ENCODE assay signal across 11 cellular contexts in the genomic region with DNA sequence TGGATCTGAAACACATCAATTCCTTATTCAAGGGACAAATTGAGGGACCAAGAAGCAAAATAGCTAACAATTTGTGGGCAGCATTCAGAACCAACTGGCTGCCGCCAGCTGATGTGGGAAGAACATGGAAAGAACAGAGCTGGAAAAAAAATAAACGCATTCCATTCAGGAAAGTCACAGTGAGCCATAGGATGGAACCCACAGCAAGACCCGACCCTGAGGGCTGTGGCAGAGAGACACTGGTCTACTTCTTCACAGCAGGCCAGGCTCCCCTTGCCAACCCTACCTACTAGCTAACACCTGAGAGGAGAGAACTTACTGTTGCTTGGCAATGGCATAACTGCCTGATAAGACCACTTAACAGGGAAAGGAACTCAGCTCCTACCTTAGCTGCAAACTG.
DNase-seq lines count a peak whose midpoint lies in the region; ATAC-seq, FAIRE-seq and TF ChIP-seq lines count a peak whose summit lies in the region.
"Had no signal": no experiment of that assay in that cellular context is flagged by ENCODE, and none has a peak within 500 bp of the region (broad histone marks: within the 10 kb centered on the region; RNA-seq: fewer than 3 reads in every experiment).

No MANE protein-coding gene starts in this region.

- DNase-seq in heart left ventricle (no peak), right cardiac atrium (no peak), GM12878 (ENCODE audit: low read depth, low spot score) (no peak), kidney glomerular epithelial cell (lab: John Stamatoyannopoulos, UW) (peak; percentile 58), GM10248 (ENCODE audit: extremely low spot score) (no peak), KG1 (lab: John Stamatoyannopoulos, UW) (no peak)
- no peak for DNase-seq in effector memory CD8-positive, alpha-beta T cell
- no peak for DNase-seq in activated CD8-positive, alpha-beta memory T cell treated with anti-CD3 and anti-CD28 coated beads, Interleukin-2, amount 50 U/mL, for 48 hours
- DNase-seq: activated CD4-positive, CD25-positive, alpha-beta regulatory T cell; AML-193; colonic mucosa had no signal

- H3K27me3 Mint-ChIP-seq in effector memory CD8-positive, alpha-beta T cell, result no peaks in the 10 kb centered on the region

- intact Hi-C loops in heart left ventricle (cut with DNase I) (no loop called here), right cardiac atrium (cut with DNase I) (no loop called here), GM12878 (cut with micrococcal nuclease; ENCODE audit: unreplicated experiment) (no loop called here)

- no peak for TF ChIP-seq RAD21 in GM12878 (IDR thresholded peaks at IDR 0.05; ENCODE audit: insufficient read depth, low read depth, low read length)

- H3K4me3 ChIP-seq in heart left ventricle (no peak overlapping the region), right cardiac atrium (ENCODE audit: low read length) (no peak overlapping the region), GM12878 (no peak overlapping the region)
- H3K4me3 ChIP-seq: colonic mucosa had no signal

- H3K4me2 ChIP-seq in GM12878 (ENCODE audit: control insufficient read depth, insufficient read depth), result no peak overlapping the region

- H3K9ac ChIP-seq in GM12878 (ENCODE audit: control insufficient read depth, insufficient read depth, low read length), result no peak overlapping the region

- RAD21 ChIA-PET in GM12878 (lab: Charles Lee; ENCODE audit: unreplicated experiment), result interaction anchor here (0.7 to 1.4 kb wide), 4 partner anchors 12 to 145 kb away, joined by 3 read pairs; no protein-coding TSS in a partner anchor

- CTCF ChIA-PET in GM12878 (lab: Yijun Ruan, JAX), result interaction anchor here (0.7 to 1.7 kb wide), 5 partner anchors 12 to 137 kb away, joined by 3 to 5 read pairs (median 3); a partner anchor contains a TSS
- CTCF ChIA-PET in GM10248 (lab: Yijun Ruan, JAX), result interaction anchor here (1.1 to 1.3 kb wide), 4 partner anchors 9 to 32 kb away, joined by 3 to 4 read pairs (median 3); no protein-coding TSS in a partner anchor

- H3K4me1 Mint-ChIP-seq in effector memory CD8-positive, alpha-beta T cell (ENCODE audit: low read depth in 2 of 2), result peaks cover 30 to 69% of the 10 kb centered on the region in 2 donors

- no peak for TF ChIP-seq CTCF in heart left ventricle (IDR thresholded peaks at IDR 0.05)
- no peak for TF ChIP-seq CTCF in GM12878 (IDR thresholded peaks at IDR 0.05 in 2 of 3, conservative IDR thresholded peaks at IDR 0.05 in 1 of 3; ENCODE audit: control insufficient read depth in 2 of 3, extremely low read depth in 1 of 3, insufficient read depth in 1 of 3, low read depth in 3 of 3, low read length in 3 of 3)
- TF ChIP-seq CTCF in GM10248 (IDR thresholded peaks at IDR 0.05; ENCODE audit: control extremely low read depth, extremely low read depth, low read depth, missing control alignments), result no peak

- H3K27me3 ChIP-seq in heart left ventricle, result no peaks in the 10 kb centered on the region
- H3K27me3 ChIP-seq in right cardiac atrium (ENCODE audit: control insufficient read depth, insufficient read depth), result no peaks in the 10 kb centered on the region
- H3K27me3 ChIP-seq in GM12878 (replicated peaks in 1 of 2; ENCODE audit: control insufficient read depth in 2 of 2, insufficient read depth in 2 of 2, low read length in 1 of 2), result no peaks in the 10 kb centered on the region
- H3K27me3 ChIP-seq: colonic mucosa had no signal

- TF ChIP-seq EP300 in GM12878 (IDR thresholded peaks at IDR 0.05; ENCODE audit: borderline replicate concordance in 1 of 2, control insufficient read depth in 1 of 2, low read depth in 2 of 2, low read length in 2 of 2), result no peak

- in situ Hi-C loops in GM12878 (cut with MboI), result no loop called here

- WGBS in heart left ventricle, 4 donors, result 44 to 64% (median 58%) methylated on average over 3 of the region's 3 CpGs
- WGBS in right cardiac atrium, result 59% methylated on average over 3 of the region's 3 CpGs
- 96% methylated on average over 3 of the region's 3 CpGs for WGBS in GM12878 (ENCODE audit: insufficient coverage, insufficient replicate concordance, low lambda C conversion rate, missing lambda C conversion rate)

- FAIRE-seq in GM12878 (lab: Jason Lieb, UNC), result no peak

- no peaks in the 10 kb centered on the region; the same call in 1 of the 2 replicates for H3K79me2 ChIP-seq in GM12878 (ENCODE audit: control insufficient read depth, insufficient read depth, low read length)

- no peaks in the 10 kb centered on the region for H3K9me3 Mint-ChIP-seq in effector memory CD8-positive, alpha-beta T cell

- peaks cover 10% of the 10 kb centered on the region for H3K36me3 Mint-ChIP-seq in effector memory CD8-positive, alpha-beta T cell (ENCODE audit: insufficient read depth)

- peaks cover 0 to 9% (median 0%) of the 10 kb centered on the region in 9 donors for H3K36me3 ChIP-seq in heart left ventricle
- H3K36me3 ChIP-seq in GM12878 (ENCODE audit: control insufficient read depth in 2 of 2, insufficient read depth in 2 of 2, low read length in 1 of 2), result peaks cover 0 to under 1% of the 10 kb centered on the region in 2 experiments; a peak in 1 of 4 replicates
- H3K36me3 ChIP-seq: colonic mucosa had no signal

- no peaks in the 10 kb centered on the region for H4K20me1 ChIP-seq in GM12878 (ENCODE audit: control insufficient read depth, insufficient read depth)

- peak overlapping the region in 1 of 2 donors; percentile 81 for H3K27ac Mint-ChIP-seq in effector memory CD8-positive, alpha-beta T cell

- H3K9me3 ChIP-seq in heart left ventricle (no peaks in the 10 kb centered on the region), right cardiac atrium (ENCODE audit: control insufficient read depth, low read length) (no peaks in the 10 kb centered on the region), GM12878 (replicated peaks; ENCODE audit: control insufficient read depth, insufficient read depth, low read length) (no peaks in the 10 kb centered on the region)
- H3K9me3 ChIP-seq: colonic mucosa had no signal

- POLR2A ChIA-PET in GM12878 (lab: Charles Lee) (interaction anchor here (0.8 kb wide), 1 partner anchor 138 kb away, joined by 3 read pairs; no protein-coding TSS in a partner anchor), GM10248 (lab: Yijun Ruan, JAX) (no interaction called here)

- H3K27ac ChIP-seq in heart left ventricle (no peak overlapping the region), right cardiac atrium (ENCODE audit: low read length) (no peak overlapping the region), GM12878 (ENCODE audit: control insufficient read depth, insufficient read depth) (no peak overlapping the region)
- H3K27ac ChIP-seq: colonic mucosa had no signal

- H2AFZ ChIP-seq in GM12878 (ENCODE audit: control insufficient read depth, low read depth, low read length), result no peak overlapping the region

- ATAC-seq in heart left ventricle (peak in 3 of 4 donors; percentile 11 to 45 (median 45)), right cardiac atrium (no peak), GM12878 (0 out of 3 replicates have a peak, but pooled peaks have one; percentile 21)
- ATAC-seq in effector memory CD8-positive, alpha-beta T cell (replicated peaks), result no peak

- SMC1A ChIA-PET in GM12878 (lab: Charles Lee; ENCODE audit: uncharacterized antibody, unreplicated experiment), result interaction anchor here (0.7 to 4.9 kb wide), 9 partner anchors 10 to 64 kb away, joined by 3 to 18 read pairs (median 4); no protein-coding TSS in a partner anchor

- no TSS peak for BruUV-seq in GM12878 (replicated peaks; lab: Mats Ljungman, UMichigan)

- H3K4me1 ChIP-seq in heart left ventricle (peaks cover 0 to 61% (median 24%) of the 10 kb centered on the region in 12 donors), right cardiac atrium (ENCODE audit: control insufficient read depth, insufficient read depth, low read length) (peaks cover 4% of the 10 kb centered on the region), GM12878 (ENCODE audit: control insufficient read depth, insufficient read depth, low read length) (no peaks in the 10 kb centered on the region)

- no peak overlapping the region for H3K4me3 Mint-ChIP-seq in effector memory CD8-positive, alpha-beta T cell

- TF ChIP-seq POLR2A in heart left ventricle (IDR thresholded peaks at IDR 0.05) (no peak), GM12878 (IDR thresholded peaks at IDR 0.05; ENCODE audit: low read depth, low read length) (no peak)

TF ChIP-seq in GM12878, 131 proteins besides CTCF, POLR2A, EP300 and RAD21 (continues in another document):
- TF ChIP-seq, protein P1, sequence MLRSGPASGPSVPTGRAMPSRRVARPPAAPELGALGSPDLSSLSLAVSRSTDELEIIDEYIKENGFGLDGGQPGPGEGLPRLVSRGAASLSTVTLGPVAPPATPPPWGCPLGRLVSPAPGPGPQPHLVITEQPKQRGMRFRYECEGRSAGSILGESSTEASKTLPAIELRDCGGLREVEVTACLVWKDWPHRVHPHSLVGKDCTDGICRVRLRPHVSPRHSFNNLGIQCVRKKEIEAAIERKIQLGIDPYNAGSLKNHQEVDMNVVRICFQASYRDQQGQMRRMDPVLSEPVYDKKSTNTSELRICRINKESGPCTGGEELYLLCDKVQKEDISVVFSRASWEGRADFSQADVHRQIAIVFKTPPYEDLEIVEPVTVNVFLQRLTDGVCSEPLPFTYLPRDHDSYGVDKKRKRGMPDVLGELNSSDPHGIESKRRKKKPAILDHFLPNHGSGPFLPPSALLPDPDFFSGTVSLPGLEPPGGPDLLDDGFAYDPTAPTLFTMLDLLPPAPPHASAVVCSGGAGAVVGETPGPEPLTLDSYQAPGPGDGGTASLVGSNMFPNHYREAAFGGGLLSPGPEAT (IDR thresholded peaks at IDR 0.05; ENCODE audit: low read depth), result no peak
- TF ChIP-seq, protein P2, sequence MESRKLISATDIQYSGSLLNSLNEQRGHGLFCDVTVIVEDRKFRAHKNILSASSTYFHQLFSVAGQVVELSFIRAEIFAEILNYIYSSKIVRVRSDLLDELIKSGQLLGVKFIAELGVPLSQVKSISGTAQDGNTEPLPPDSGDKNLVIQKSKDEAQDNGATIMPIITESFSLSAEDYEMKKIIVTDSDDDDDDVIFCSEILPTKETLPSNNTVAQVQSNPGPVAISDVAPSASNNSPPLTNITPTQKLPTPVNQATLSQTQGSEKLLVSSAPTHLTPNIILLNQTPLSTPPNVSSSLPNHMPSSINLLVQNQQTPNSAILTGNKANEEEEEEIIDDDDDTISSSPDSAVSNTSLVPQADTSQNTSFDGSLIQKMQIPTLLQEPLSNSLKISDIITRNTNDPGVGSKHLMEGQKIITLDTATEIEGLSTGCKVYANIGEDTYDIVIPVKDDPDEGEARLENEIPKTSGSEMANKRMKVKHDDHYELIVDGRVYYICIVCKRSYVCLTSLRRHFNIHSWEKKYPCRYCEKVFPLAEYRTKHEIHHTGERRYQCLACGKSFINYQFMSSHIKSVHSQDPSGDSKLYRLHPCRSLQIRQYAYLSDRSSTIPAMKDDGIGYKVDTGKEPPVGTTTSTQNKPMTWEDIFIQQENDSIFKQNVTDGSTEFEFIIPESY (IDR thresholded peaks at IDR 0.05), result no peak
- TF ChIP-seq STAT3 (IDR thresholded peaks at IDR 0.05; ENCODE audit: low read depth, low read length), result no peak

Comparison
In these comparisons a context has a peak if more than half of its experiments do, and no peak if none do; other contexts are left out.
1. ATAC-seq: peak in heart left ventricle (3 of 4) and GM12878 (single experiment); none in right cardiac atrium (0 of 2) and effector memory CD8-positive, alpha-beta T cell (single experiment).